In genomic region chr7:45881280-45881758, GRCh38 we compare ENCODE assay signal across 1 cellular context.
TF ChIP-seq lines count a peak whose summit lies in the region.

No MANE protein-coding gene starts in this region.

TF ChIP-seq in HepG2, 621 proteins besides CTCF, POLR2A, EP300 and RAD21 (continued from another document):
- no peak for TF ChIP-seq DZIP1 (CRISPR knock-in tag; IDR thresholded peaks at IDR 0.05)
- no peak for TF ChIP-seq NFE2L2 (IDR thresholded peaks at IDR 0.05; ENCODE audit: low read length)
- no peak for TF ChIP-seq HES4 (CRISPR knock-in tag; IDR thresholded peaks at IDR 0.05; ENCODE audit: borderline replicate concordance)
- TF ChIP-seq SIX1 (CRISPR knock-in tag; IDR thresholded peaks at IDR 0.05; ENCODE audit: borderline replicate concordance) = no peak
- no peak for TF ChIP-seq THAP11 (CRISPR knock-in tag; IDR thresholded peaks at IDR 0.05)
- TF ChIP-seq ZNF224 (CRISPR knock-in tag; IDR thresholded peaks at IDR 0.05) = no peak
- TF ChIP-seq ZNF572 (CRISPR knock-in tag; IDR thresholded peaks at IDR 0.05) = 0 out of 2 replicates have a peak, but pooled peaks have one; percentile 32
- no peak for TF ChIP-seq ATF4 (CRISPR knock-in tag; IDR thresholded peaks at IDR 0.05)
- 0 out of 2 replicates have a peak, but pooled peaks have one; percentile 21 for TF ChIP-seq POLR2G (IDR thresholded peaks at IDR 0.05; ENCODE audit: low read depth, low read length)
- no peak for TF ChIP-seq GABPB1 (CRISPR knock-in tag; IDR thresholded peaks at IDR 0.05)
- TF ChIP-seq ZC3H13 (CRISPR knock-in tag; IDR thresholded peaks at IDR 0.05) = no peak
- no peak for TF ChIP-seq BRD4 (CRISPR knock-in tag; IDR thresholded peaks at IDR 0.05)
- no peak for TF ChIP-seq KAT7 (CRISPR knock-in tag; IDR thresholded peaks at IDR 0.05; ENCODE audit: borderline replicate concordance)
- no peak for TF ChIP-seq KLF12 (CRISPR knock-in tag; IDR thresholded peaks at IDR 0.05; ENCODE audit: borderline replicate concordance)
- no peak for TF ChIP-seq BCL6 (CRISPR knock-in tag; IDR thresholded peaks at IDR 0.05)
- TF ChIP-seq ATF7 (IDR thresholded peaks at IDR 0.05) = no peak
- TF ChIP-seq ATF7 (CRISPR knock-in tag; IDR thresholded peaks at IDR 0.05) = no peak
- TF ChIP-seq ZNF564 (CRISPR knock-in tag; IDR thresholded peaks at IDR 0.05) = no peak
- TF ChIP-seq HINFP (CRISPR knock-in tag; IDR thresholded peaks at IDR 0.05; ENCODE audit: low read depth) = 0 out of 2 replicates have a peak, but pooled peaks have one; percentile 4
- no peak for TF ChIP-seq ZNF609 (CRISPR knock-in tag; IDR thresholded peaks at IDR 0.05; ENCODE audit: borderline replicate concordance)
- no peak for TF ChIP-seq ELF3 (CRISPR knock-in tag; IDR thresholded peaks at IDR 0.05)
- no peak for TF ChIP-seq SUZ12 (IDR thresholded peaks at IDR 0.05; ENCODE audit: low read depth, low read length)
